1 cellular context compared by ENCODE assay signal in the genomic region with DNA sequence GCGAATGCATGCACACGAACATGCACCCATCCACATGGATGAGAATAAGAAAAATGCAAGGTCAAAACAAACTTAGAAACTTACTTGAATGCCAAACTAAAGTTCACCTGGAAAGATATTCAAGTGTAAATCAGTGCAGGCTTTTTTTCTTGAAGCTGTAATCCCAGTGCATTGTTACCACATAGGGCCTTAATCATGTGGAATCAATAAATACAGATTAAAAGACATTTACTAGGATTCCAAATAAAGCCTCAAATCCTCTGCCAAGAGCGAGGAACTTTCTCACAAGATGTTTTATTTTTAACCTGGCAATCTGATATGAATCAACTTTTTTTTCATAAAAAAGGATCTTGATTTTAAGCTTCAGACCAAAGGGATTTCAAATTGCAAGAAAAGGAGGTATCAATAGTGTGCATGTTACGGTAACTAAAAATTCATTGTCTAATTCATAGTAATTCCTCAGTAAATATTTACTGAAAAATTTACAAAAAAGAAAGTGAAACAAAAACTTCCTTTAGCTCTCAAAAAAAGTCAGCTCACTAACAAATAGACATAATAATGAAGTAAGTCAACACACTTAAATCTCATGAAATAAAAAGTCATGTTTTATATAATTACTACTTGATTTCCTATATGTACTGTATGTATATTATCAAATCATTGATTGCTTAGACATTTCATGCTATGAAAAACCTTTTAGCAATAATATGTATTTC.
TF ChIP-seq lines count a peak whose summit lies in the region.

No MANE protein-coding gene starts in this region.

TF ChIP-seq in GM23338, 12 proteins besides CTCF, POLR2A, EP300 and RAD21 (continued from another document):
- TF ChIP-seq, protein P1, sequence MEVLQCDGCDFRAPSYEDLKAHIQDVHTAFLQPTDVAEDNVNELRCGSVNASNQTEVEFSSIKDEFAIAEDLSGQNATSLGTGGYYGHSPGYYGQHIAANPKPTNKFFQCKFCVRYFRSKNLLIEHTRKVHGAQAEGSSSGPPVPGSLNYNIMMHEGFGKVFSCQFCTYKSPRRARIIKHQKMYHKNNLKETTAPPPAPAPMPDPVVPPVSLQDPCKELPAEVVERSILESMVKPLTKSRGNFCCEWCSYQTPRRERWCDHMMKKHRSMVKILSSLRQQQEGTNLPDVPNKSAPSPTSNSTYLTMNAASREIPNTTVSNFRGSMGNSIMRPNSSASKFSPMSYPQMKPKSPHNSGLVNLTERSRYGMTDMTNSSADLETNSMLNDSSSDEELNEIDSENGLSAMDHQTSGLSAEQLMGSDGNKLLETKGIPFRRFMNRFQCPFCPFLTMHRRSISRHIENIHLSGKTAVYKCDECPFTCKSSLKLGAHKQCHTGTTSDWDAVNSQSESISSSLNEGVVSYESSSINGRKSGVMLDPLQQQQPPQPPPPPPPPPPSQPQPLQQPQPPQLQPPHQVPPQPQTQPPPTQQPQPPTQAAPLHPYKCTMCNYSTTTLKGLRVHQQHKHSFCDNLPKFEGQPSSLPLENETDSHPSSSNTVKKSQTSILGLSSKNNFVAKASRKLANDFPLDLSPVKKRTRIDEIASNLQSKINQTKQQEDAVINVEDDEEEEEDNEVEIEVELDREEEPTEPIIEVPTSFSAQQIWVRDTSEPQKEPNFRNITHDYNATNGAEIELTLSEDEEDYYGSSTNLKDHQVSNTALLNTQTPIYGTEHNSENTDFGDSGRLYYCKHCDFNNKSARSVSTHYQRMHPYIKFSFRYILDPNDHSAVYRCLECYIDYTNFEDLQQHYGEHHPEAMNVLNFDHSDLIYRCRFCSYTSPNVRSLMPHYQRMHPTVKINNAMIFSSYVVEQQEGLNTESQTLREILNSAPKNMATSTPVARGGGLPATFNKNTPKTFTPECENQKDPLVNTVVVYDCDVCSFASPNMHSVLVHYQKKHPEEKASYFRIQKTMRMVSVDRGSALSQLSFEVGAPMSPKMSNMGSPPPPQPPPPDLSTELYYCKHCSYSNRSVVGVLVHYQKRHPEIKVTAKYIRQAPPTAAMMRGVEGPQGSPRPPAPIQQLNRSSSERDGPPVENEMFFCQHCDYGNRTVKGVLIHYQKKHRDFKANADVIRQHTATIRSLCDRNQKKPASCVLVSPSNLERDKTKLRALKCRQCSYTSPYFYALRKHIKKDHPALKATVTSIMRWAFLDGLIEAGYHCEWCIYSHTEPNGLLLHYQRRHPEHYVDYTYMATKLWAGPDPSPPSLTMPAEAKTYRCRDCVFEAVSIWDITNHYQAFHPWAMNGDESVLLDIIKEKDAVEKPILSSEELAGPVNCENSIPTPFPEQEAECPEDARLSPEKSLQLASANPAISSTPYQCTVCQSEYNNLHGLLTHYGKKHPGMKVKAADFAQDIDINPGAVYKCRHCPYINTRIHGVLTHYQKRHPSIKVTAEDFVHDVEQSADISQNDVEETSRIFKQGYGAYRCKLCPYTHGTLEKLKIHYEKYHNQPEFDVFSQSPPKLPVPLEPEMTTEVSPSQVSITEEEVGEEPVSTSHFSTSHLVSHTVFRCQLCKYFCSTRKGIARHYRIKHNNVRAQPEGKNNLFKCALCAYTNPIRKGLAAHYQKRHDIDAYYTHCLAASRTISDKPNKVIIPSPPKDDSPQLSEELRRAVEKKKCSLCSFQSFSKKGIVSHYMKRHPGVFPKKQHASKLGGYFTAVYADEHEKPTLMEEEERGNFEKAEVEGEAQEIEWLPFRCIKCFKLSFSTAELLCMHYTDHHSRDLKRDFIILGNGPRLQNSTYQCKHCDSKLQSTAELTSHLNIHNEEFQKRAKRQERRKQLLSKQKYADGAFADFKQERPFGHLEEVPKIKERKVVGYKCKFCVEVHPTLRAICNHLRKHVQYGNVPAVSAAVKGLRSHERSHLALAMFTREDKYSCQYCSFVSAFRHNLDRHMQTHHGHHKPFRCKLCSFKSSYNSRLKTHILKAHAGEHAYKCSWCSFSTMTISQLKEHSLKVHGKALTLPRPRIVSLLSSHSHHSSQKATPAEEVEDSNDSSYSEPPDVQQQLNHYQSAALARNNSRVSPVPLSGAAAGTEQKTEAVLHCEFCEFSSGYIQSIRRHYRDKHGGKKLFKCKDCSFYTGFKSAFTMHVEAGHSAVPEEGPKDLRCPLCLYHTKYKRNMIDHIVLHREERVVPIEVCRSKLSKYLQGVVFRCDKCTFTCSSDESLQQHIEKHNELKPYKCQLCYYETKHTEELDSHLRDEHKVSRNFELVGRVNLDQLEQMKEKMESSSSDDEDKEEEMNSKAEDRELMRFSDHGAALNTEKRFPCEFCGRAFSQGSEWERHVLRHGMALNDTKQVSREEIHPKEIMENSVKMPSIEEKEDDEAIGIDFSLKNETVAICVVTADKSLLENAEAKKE (CRISPR knock-in tag; IDR thresholded peaks at IDR 0.05), result no peak
- TF ChIP-seq ZNF331 (CRISPR knock-in tag; IDR thresholded peaks at IDR 0.05; ENCODE audit: low read depth), result no peak
